In genomic region chr5:177105546-177106476, GRCh38 we compare ENCODE assay signal across 27 cellular contexts. TPM values are rescaled to one million over a fixed set of nuclear protein-coding genes. Genes with fewer than 3 reads are reported as not detected.
DNase-seq lines count a peak whose midpoint lies in the region; ATAC-seq and TF ChIP-seq lines count a peak whose summit lies in the region.
"Had no signal": no experiment of that assay in that cellular context is flagged by ENCODE, and none has a peak within 500 bp of the region (broad histone marks: within the 10 kb centered on the region; RNA-seq: fewer than 3 reads in every experiment).

No MANE protein-coding gene starts in this region.

- no peaks in the 10 kb centered on the region for H3K36me3 Mint-ChIP-seq in WTC11
- H3K36me3 Mint-ChIP-seq: CD4-positive, alpha-beta memory T cell had no signal

- H3K79me2 ChIP-seq in osteoblast (ENCODE audit: insufficient read depth, low read length): no peaks in the 10 kb centered on the region

- H3K9me3 Mint-ChIP-seq in WTC11: no peaks in the 10 kb centered on the region
- H3K9me3 Mint-ChIP-seq: CD4-positive, alpha-beta memory T cell; H9 had no signal

- H3K4me3 Mint-ChIP-seq in WTC11: no peak overlapping the region
- H3K4me3 Mint-ChIP-seq: CD4-positive, alpha-beta memory T cell; H9 had no signal

- H3K4me1 ChIP-seq in osteoblast (ENCODE audit: insufficient read depth, low read length): no peaks in the 10 kb centered on the region

- POLR2A ChIA-PET in WTC11 (lab: Charles Lee): no interaction called here

- H3K27me3 ChIP-seq in H7 (ENCODE audit: control insufficient read depth, insufficient read depth, low read length) (no peaks in the 10 kb centered on the region), osteoblast (ENCODE audit: insufficient read depth, low read length) (peaks cover 10% of the 10 kb centered on the region)

- no peaks in the 10 kb centered on the region; the same call in 1 of the 2 replicates for H3K27me3 Mint-ChIP-seq in WTC11 (ENCODE audit: low read depth)

- H3K4me3 ChIP-seq in H7 (ENCODE audit: insufficient read depth, low read depth, low read length): no peak overlapping the region
- no peak overlapping the region for H3K4me3 ChIP-seq in osteoblast (ENCODE audit: insufficient read depth, low read length)
- H3K4me3 ChIP-seq: GM12878 had no signal

- CTCF ChIA-PET in WTC11 (lab: Charles Lee): interaction anchor here (1.4 to 2.3 kb wide), 4 partner anchors 8 to 34 kb away, joined by 5 to 10 read pairs (median 7); partner anchors contain the start of gene FGFR4

- H3K4me1 Mint-ChIP-seq in WTC11: peaks cover 4% of the 10 kb centered on the region
- H3K4me1 Mint-ChIP-seq: CD4-positive, alpha-beta memory T cell had no signal

- peak; percentile 62 for DNase-seq in H7
- DNase-seq in WTC11 (ENCODE audit: low spot score): no peak
- peak; percentile 40 for DNase-seq in mucosa of gallbladder (ENCODE audit: low spot score)
- DNase-seq in osteoblast (ENCODE audit: insufficient read length, low spot score, missing footprints): peak; percentile 55
- DNase-seq in activated CD4-positive, CD25-positive, alpha-beta regulatory T cell treated with anti-CD3 and anti-CD28 coated beads, Interleukin-2, amount 50 U/mL, for 72 hours: no peak
- no peak for DNase-seq in UCSD-AML1 (lab: John Stamatoyannopoulos, UW; ENCODE audit: unreplicated experiment)
- DNase-seq: C1 segment of cervical spinal cord; CD4-positive, alpha-beta memory T cell; COR-L47; DMS 273 treated with DMSO at 0.1 percent for 48 hours; DMS79; EL; GDM1; H9; KBM-7; MV-4-11; NCI-H1105; NCI-H1436 treated with DMSO at 0.1 percent for 48 hours; NCI-H187 treated with DMSO at 0.1 percent for 48 hours; NCI-H446; NCI-H524 treated with DMSO at 0.1 percent for 48 hours; NCI-H774; PC-3; SHP77 had no signal

- no peak overlapping the region for H3K27ac ChIP-seq in osteoblast (ENCODE audit: low read depth, low read length)

- H4K20me1 ChIP-seq in osteoblast (ENCODE audit: insufficient read depth, low read length): no peaks in the 10 kb centered on the region

- ATAC-seq in WTC11 (peak; percentile 14; the same call in 1 of the 2 replicates), GM18868 (IDR thresholded peaks at IDR 0.05; ENCODE audit: unreplicated experiment) (no peak), GM19035 (IDR thresholded peaks at IDR 0.05; ENCODE audit: unreplicated experiment) (no peak)
- ATAC-seq: GM12878, PC-3 had no signal

- no peak overlapping the region for H3K4me2 ChIP-seq in osteoblast (ENCODE audit: insufficient read depth, low read length)

- TF ChIP-seq CTCF in WTC11 (IDR thresholded peaks at IDR 0.05) (no peak), osteoblast (IDR thresholded peaks at IDR 0.05; ENCODE audit: extremely low read depth, low read depth, low read length) (no peak)

- no peak overlapping the region for H3K27ac Mint-ChIP-seq in WTC11
- H3K27ac Mint-ChIP-seq: H9 had no signal

- no peaks in the 10 kb centered on the region for H3K9me3 ChIP-seq in osteoblast (ENCODE audit: low read depth, low read length)

- H2AFZ ChIP-seq in osteoblast (ENCODE audit: low read length): no peak overlapping the region

- H3K36me3 ChIP-seq in H7 (replicated peaks; ENCODE audit: control insufficient read depth, insufficient read depth, low read length) (no peaks in the 10 kb centered on the region), osteoblast (ENCODE audit: insufficient read depth, low read length) (no peaks in the 10 kb centered on the region)

TF ChIP-seq in WTC11, 78 proteins besides CTCF, POLR2A, EP300 and RAD21:
- no peak for TF ChIP-seq ELF4 (CRISPR knock-in tag; IDR thresholded peaks at IDR 0.05; ENCODE audit: low read depth)
- peak; percentile 22; the same call in 1 of the 2 replicates for TF ChIP-seq GABPB1 (CRISPR knock-in tag; IDR thresholded peaks at IDR 0.05)

RNA-seq across cellular contexts. Expression of gene FGFR4, which starts 19.1 kb away (rescaled TPM):
- total RNA-seq in H7 (2014; rRNA removed; shearing (Covaris generic)): 105 and 110 TPM in 2 replicates
- 108 to 122 TPM (median 111 TPM) in 3 replicates for total RNA-seq in WTC11 (2021)
- total RNA-seq in mucosa of gallbladder: 233 TPM
- 0.29 and 1.1 TPM in 2 replicates for total RNA-seq in osteoblast

RNA-seq across cellular contexts. Expression of gene NSD1, which starts 27.8 kb away (rescaled TPM):
- total RNA-seq in H7 (2014; rRNA removed; shearing (Covaris generic)): 43.4 and 51.2 TPM in 2 replicates
- total RNA-seq in WTC11 (2021) (144 to 153 TPM (median 148 TPM) in 3 replicates), mucosa of gallbladder (82.1 TPM), osteoblast (48.6 and 53.2 TPM in 2 replicates)

Comparison
In these comparisons a context has a peak if more than half of its experiments do, and no peak if none do; other contexts are left out.
1. DNase-seq: peak in H7 (single experiment), mucosa of gallbladder (single experiment) and osteoblast (single experiment); none in WTC11 (single experiment), activated CD4-positive, CD25-positive, alpha-beta regulatory T cell treated with anti-CD3 and anti-CD28 coated beads, Interleukin-2, amount 50 U/mL, for 72 hours (single experiment) and UCSD-AML1 (single experiment).
2. RNA of gene FGFR4, which starts 19.1 kb away (total RNA-seq): 233 TPM in mucosa of gallbladder (single experiment), 108 to 122 TPM in WTC11 and 105 to 110 TPM in H7; 0.29 to 1.1 TPM in osteoblast; every median in the first group is over 10 times any median in the second.